ENCODE assay signal across 8 cellular contexts in genomic region chr7:7969306-7970112, GRCh38. TPM values are rescaled to one million over a fixed set of nuclear protein-coding genes. Genes with fewer than 3 reads are reported as not detected.
A peak's percentile ranks its signal among the peaks of the same experiment; 100 is the strongest.
DNase-seq lines count a peak whose midpoint lies in the region; ATAC-seq and TF ChIP-seq lines count a peak whose summit lies in the region.

No MANE protein-coding gene starts in this region.

- H3K36me3 ChIP-seq in gastrocnemius medialis: no peaks in the 10 kb centered on the region

- H3K4me1 ChIP-seq in gastrocnemius medialis: peaks cover 13 to 22% of the 10 kb centered on the region in 2 donors

- in situ Hi-C loops in gastrocnemius medialis (cut with MboI; ENCODE audit: low sequenced_read_pairs in 4 of 4): loop anchor here in 2 of 4 donors (25.0 kb wide), 2 partner anchors 282 to 332 kb away; partner anchors contain the start of gene UMAD1 (in 1 of the 2)

- TF ChIP-seq POLR2A in gastrocnemius medialis (IDR thresholded peaks at IDR 0.05): no peak

- H3K27me3 ChIP-seq in AG04450 (ENCODE audit: control insufficient read depth, insufficient read depth, low read length) (no peaks in the 10 kb centered on the region), gastrocnemius medialis (no peaks in the 10 kb centered on the region)

- CTCF ChIA-PET in AG04450 (lab: Charles Lee): interaction anchor here (0.9 to 2.0 kb wide), 2 partner anchors 245 to 288 kb away, joined by 3 to 11 read pairs; no protein-coding TSS in a partner anchor

- peak overlapping the region; percentile 90 for H3K4me3 ChIP-seq in AG04450 (ENCODE audit: low read depth, low read length)
- H3K4me3 ChIP-seq in iPS-11a (ENCODE audit: low read depth, low read length): peak overlapping the region; percentile 88
- H3K4me3 ChIP-seq in gastrocnemius medialis: peak overlapping the region; percentile 83 to 93 (median 86)

- POLR2A ChIA-PET in AG04450 (lab: Yijun Ruan, JAX): interaction anchor here (0.5 to 1.2 kb wide), 2 partner anchors 9 to 108 kb away, joined by 4 to 5 read pairs; no protein-coding TSS in a partner anchor

- H3K9me3 ChIP-seq in AG04450 (ENCODE audit: control insufficient read depth, insufficient read depth, low read length): no peaks in the 10 kb centered on the region
- H3K9me3 ChIP-seq in gastrocnemius medialis: no peaks in the 10 kb centered on the region

- TF ChIP-seq CTCF in AG04450 (IDR thresholded peaks at IDR 0.05; ENCODE audit: low read depth, low read length) (no peak), gastrocnemius medialis (IDR thresholded peaks at IDR 0.05 in 4 of 5, conservative IDR thresholded peaks at IDR 0.05 in 1 of 5) (peak in 1 of 5 experiments; percentile 23)

- H3K27ac ChIP-seq in AG04450 (ENCODE audit: low read depth, low read length) (peak overlapping the region; percentile 58), gastrocnemius medialis (peak overlapping the region; percentile 91 to 98 (median 93))

- ATAC-seq in GM18511 (IDR thresholded peaks at IDR 0.05; ENCODE audit: unreplicated experiment): peak; percentile 3
- ATAC-seq in gastrocnemius medialis: peak; percentile 14 to 25
- no peak for ATAC-seq in GM21515 (IDR thresholded peaks at IDR 0.05; ENCODE audit: unreplicated experiment)

- intact Hi-C loops in gastrocnemius medialis (cut with DNase I; ENCODE audit: low total_unique reads): loop anchor here (2.0 to 10.0 kb wide), 6 partner anchors 112 to 787 kb away; partner anchors contain the start of genes C1GALT1, MIOS and UMAD1

- no peak for DNase-seq in AG04450 (ENCODE audit: low read depth, low spot score)
- peak; percentile 81 for DNase-seq in KG1 (lab: John Stamatoyannopoulos, UW)
- peak; percentile 26 for DNase-seq in T follicular helper cell (ENCODE audit: low read depth)
- DNase-seq in astrocyte of the hippocampus (ENCODE audit: low read depth, low spot score): peak; percentile 71
- DNase-seq in gastrocnemius medialis: peak; percentile 5 to 14

RNA-seq across cellular contexts. Expression of gene GLCCI1, which starts 0.9 kb away (rescaled TPM):
- 8.1 and 13.5 TPM in 2 replicates for polyA plus RNA-seq in AG04450 (2011; rRNA removed)
- polyA minus RNA-seq in AG04450 (2011; rRNA and poly(A)+ RNA removed): 32.3 and 32.9 TPM in 2 replicates
- 1 to 10 TPM; 1.2 to 6.1 (median 2.6) TPM for total RNA-seq in gastrocnemius medialis
